Comparison of ENCODE assay signal across 17 cellular contexts in genomic region chr17:15512310-15512709, GRCh38.
"Had no signal": no experiment of that assay in that cellular context is flagged by ENCODE, and none has a peak within 500 bp of the region (broad histone marks: within the 10 kb centered on the region; RNA-seq: fewer than 3 reads in every experiment).

No MANE protein-coding gene starts in this region.

- H3K4me3 ChIP-seq: lung, right lobe of liver, SJCRH30, transverse colon had no signal

- H3K27ac Mint-ChIP-seq: activated naive CD4-positive, alpha-beta T cell treated with anti-CD3 and anti-CD28 coated beads, Interleukin-2, amount 50 U/mL, for 72 hours; dendritic cell treated with granulocyte-macrophage colony-stimulating factor and Interleukin-4, amounts not matched to agents 40 ng/mL and 50 ng/mL, for 4 days; immature natural killer cell; progenitor cell of endocrine pancreas had no signal

- H3K9me3 Mint-ChIP-seq: activated naive CD4-positive, alpha-beta T cell treated with anti-CD3 and anti-CD28 coated beads, Interleukin-2, amount 50 U/mL, for 72 hours; dendritic cell treated with granulocyte-macrophage colony-stimulating factor and Interleukin-4, amounts not matched to agents 40 ng/mL and 50 ng/mL, for 4 days; immature natural killer cell; naive thymus-derived CD8-positive, alpha-beta T cell had no signal

- H3K27me3 ChIP-seq: right lobe of liver, transverse colon had no signal

- H3K4me3 Mint-ChIP-seq: dendritic cell treated with granulocyte-macrophage colony-stimulating factor and Interleukin-4, amounts not matched to agents 40 ng/mL and 50 ng/mL, for 4 days; immature natural killer cell; naive thymus-derived CD8-positive, alpha-beta T cell had no signal

- H3K27me3 Mint-ChIP-seq: dendritic cell treated with granulocyte-macrophage colony-stimulating factor and Interleukin-4, amounts not matched to agents 40 ng/mL and 50 ng/mL, for 4 days; naive thymus-derived CD8-positive, alpha-beta T cell; progenitor cell of endocrine pancreas had no signal

- H3K9me3 ChIP-seq: right lobe of liver, SJCRH30, transverse colon had no signal

- H3K4me1 ChIP-seq: right lobe of liver, SJCRH30 had no signal

- H3K36me3 ChIP-seq: SJCRH30, transverse colon had no signal

- H3K27ac ChIP-seq: right lobe of liver, SJCRH30 had no signal

- DNase-seq: activated CD4-positive, alpha-beta T cell treated with anti-CD3 and anti-CD28 coated beads, Interleukin-2, amount 50 U/mL, for 4 hours; activated CD4-positive, CD25-positive, alpha-beta regulatory T cell treated with anti-CD3 and anti-CD28 coated beads, Interleukin-2, amount 50 U/mL, for 72 hours; activated T-cell treated with anti-CD3 and anti-CD28 coated beads, Interleukin-2, amount 50 U/mL, for 1 hour; amniotic stem cell; erythroblast; immature natural killer cell; left cardiac atrium; naive thymus-derived CD8-positive, alpha-beta T cell; right lobe of liver; stimulated activated CD4-positive, alpha-beta T cell treated with anti-CD3 and anti-CD28 coated beads, Interleukin-2, amount 100 ng/mL, for 48 hours; stimulated activated naive CD4-positive, alpha-beta T cell treated with Interleukin-2 at 50 U/mL for 16 hours; transverse colon had no signal
